In genomic region chr2:121902616-121903015, GRCh38 we compare ENCODE assay signal across 11 cellular contexts.
DNase-seq lines count a peak whose midpoint lies in the region; ATAC-seq and TF ChIP-seq lines count a peak whose summit lies in the region.
"Had no signal": no experiment of that assay in that cellular context is flagged by ENCODE, and none has a peak within 500 bp of the region (broad histone marks: within the 10 kb centered on the region; RNA-seq: fewer than 3 reads in every experiment).

No MANE protein-coding gene starts in this region.

- H3K9me3 Mint-ChIP-seq in activated T-cell treated with anti-CD3 and anti-CD28 coated beads, Interleukin-2, amount 50 U/mL, for 24 hours: no peaks in the 10 kb centered on the region
- H3K9me3 Mint-ChIP-seq in activated T-cell treated with anti-CD3 and anti-CD28 coated beads, Interleukin-2, amount 50 U/mL, for 4 hours: no peaks in the 10 kb centered on the region
- H3K9me3 Mint-ChIP-seq in activated B cell treated with CpG ODN at 0.5 μM for 24 hours: no peaks in the 10 kb centered on the region

- ATAC-seq in activated T-cell treated with anti-CD3 and anti-CD28 coated beads, Interleukin-2, amount 50 U/mL, for 4 hours: no peak
- ATAC-seq in activated B cell treated with CpG ODN at 0.5 μM for 24 hours (ENCODE audit: low read depth) (no peak), left ventricle myocardium superior (peak; percentile 41), HG02884 (IDR thresholded peaks at IDR 0.05; ENCODE audit: unreplicated experiment) (no peak)
- ATAC-seq: Panc1 had no signal

- no peaks in the 10 kb centered on the region for H3K36me3 Mint-ChIP-seq in activated T-cell treated with anti-CD3 and anti-CD28 coated beads, Interleukin-2, amount 50 U/mL, for 24 hours (ENCODE audit: low read depth)
- H3K36me3 Mint-ChIP-seq in activated T-cell treated with anti-CD3 and anti-CD28 coated beads, Interleukin-2, amount 50 U/mL, for 4 hours (ENCODE audit: insufficient read depth): no peaks in the 10 kb centered on the region
- no peaks in the 10 kb centered on the region for H3K36me3 Mint-ChIP-seq in activated B cell treated with CpG ODN at 0.5 μM for 24 hours (ENCODE audit: low read depth)

- TF ChIP-seq EP300 in tibial nerve (IDR thresholded peaks at IDR 0.05): no peak

- no peaks in the 10 kb centered on the region for H3K36me3 ChIP-seq in tibial nerve

- intact Hi-C loops in activated B cell treated with CpG ODN at 0.5 μM for 24 hours (cut with micrococcal nuclease): no loop called here
- intact Hi-C loops in left ventricle myocardium superior (cut with micrococcal nuclease): no loop called here

- no peaks in the 10 kb centered on the region for H3K4me1 Mint-ChIP-seq in activated T-cell treated with anti-CD3 and anti-CD28 coated beads, Interleukin-2, amount 50 U/mL, for 24 hours (ENCODE audit: low read depth)
- H3K4me1 Mint-ChIP-seq in activated T-cell treated with anti-CD3 and anti-CD28 coated beads, Interleukin-2, amount 50 U/mL, for 4 hours (ENCODE audit: low read depth): no peaks in the 10 kb centered on the region
- H3K4me1 Mint-ChIP-seq in activated B cell treated with CpG ODN at 0.5 μM for 24 hours: no peaks in the 10 kb centered on the region

- H3K27me3 ChIP-seq in tibial nerve: no peaks in the 10 kb centered on the region

- peaks cover 0 to 7% (median 0%) of the 10 kb centered on the region in 4 donors for H3K4me1 ChIP-seq in tibial nerve

- no peak for TF ChIP-seq POLR2A in tibial nerve (IDR thresholded peaks at IDR 0.05)

- H3K4me3 ChIP-seq in tibial nerve: peak overlapping the region; percentile 1 to 25 (median 10)

- no peaks in the 10 kb centered on the region for H3K27me3 Mint-ChIP-seq in activated T-cell treated with anti-CD3 and anti-CD28 coated beads, Interleukin-2, amount 50 U/mL, for 24 hours
- H3K27me3 Mint-ChIP-seq in activated T-cell treated with anti-CD3 and anti-CD28 coated beads, Interleukin-2, amount 50 U/mL, for 4 hours (ENCODE audit: low read depth): peaks cover 1% of the 10 kb centered on the region
- no peaks in the 10 kb centered on the region for H3K27me3 Mint-ChIP-seq in activated B cell treated with CpG ODN at 0.5 μM for 24 hours

- H3K27ac ChIP-seq in tibial nerve: peak overlapping the region in 1 of 4 donors; percentile 42

- CTCF ChIA-PET in activated B cell treated with CpG ODN at 0.5 μM for 24 hours (lab: Charles Lee): no interaction called here

- peak overlapping the region; percentile 37 for H3K4me3 Mint-ChIP-seq in activated T-cell treated with anti-CD3 and anti-CD28 coated beads, Interleukin-2, amount 50 U/mL, for 24 hours
- H3K4me3 Mint-ChIP-seq in activated T-cell treated with anti-CD3 and anti-CD28 coated beads, Interleukin-2, amount 50 U/mL, for 4 hours: no peak overlapping the region
- peak overlapping the region; percentile 39 for H3K4me3 Mint-ChIP-seq in activated B cell treated with CpG ODN at 0.5 μM for 24 hours

- H3K9me3 ChIP-seq in tibial nerve: no peaks in the 10 kb centered on the region

- POLR2A ChIA-PET in activated B cell treated with CpG ODN at 0.5 μM for 24 hours (lab: Charles Lee): no interaction called here

- WGBS in tibial nerve, 2 donors: 40 to 47% methylated on average over 12 to 13 of the region's 13 CpGs

- no peak for TF ChIP-seq CTCF in activated B cell treated with CpG ODN at 0.5 μM for 24 hours (IDR thresholded peaks at IDR 0.05)
- no peak for TF ChIP-seq CTCF in tibial nerve (IDR thresholded peaks at IDR 0.05)

- no peak for DNase-seq in activated T-cell treated with anti-CD3 and anti-CD28 coated beads, Interleukin-2, amount 50 U/mL, for 24 hours
- DNase-seq in activated T-cell treated with anti-CD3 and anti-CD28 coated beads, Interleukin-2, amount 50 U/mL, for 4 hours: no peak
- DNase-seq in activated B cell treated with CpG ODN at 0.5 μM for 24 hours (no peak), left ventricle myocardium superior (peak; percentile 38), tibial nerve (ENCODE audit: low spot score in 2 of 2) (no peak), NCI-H2029 treated with DMSO at 0.1 percent for 48 hours (lab: John Stamatoyannopoulos, UW) (no peak), NCI-H345 treated with DMSO at 0.1 percent for 48 hours (lab: John Stamatoyannopoulos, UW; ENCODE audit: unreplicated experiment) (no peak)
- DNase-seq: NCI-H1436, T-helper 9 cell had no signal

- no peak overlapping the region for H3K27ac Mint-ChIP-seq in activated T-cell treated with anti-CD3 and anti-CD28 coated beads, Interleukin-2, amount 50 U/mL, for 24 hours
- no peak overlapping the region for H3K27ac Mint-ChIP-seq in activated B cell treated with CpG ODN at 0.5 μM for 24 hours
